ENCODE assay signal across 1 cellular context in the genomic region with DNA sequence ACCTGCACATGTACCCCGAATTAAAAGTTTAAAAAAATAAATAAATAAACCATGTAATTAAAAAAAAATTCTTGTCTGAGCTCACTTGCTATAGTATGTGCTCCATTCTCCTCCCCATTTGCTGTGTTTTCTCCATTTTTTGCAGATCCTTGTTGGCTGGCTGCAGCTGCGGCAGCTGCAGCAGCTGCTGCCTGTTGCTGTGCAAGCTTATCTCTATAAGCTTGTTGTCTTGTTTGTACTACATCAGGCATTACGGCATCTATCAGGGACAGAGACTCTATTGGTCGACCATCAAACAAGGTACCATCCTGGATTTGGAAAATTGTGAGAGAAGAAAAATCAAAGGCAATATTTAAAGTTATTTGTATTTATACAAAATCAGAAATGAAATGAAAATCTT.
TF ChIP-seq lines count a peak whose summit lies in the region.

No MANE protein-coding gene starts in this region.

TF ChIP-seq in K562, 482 proteins besides CTCF, POLR2A, EP300 and RAD21 (continued from another document):
- TF ChIP-seq, protein P1, sequence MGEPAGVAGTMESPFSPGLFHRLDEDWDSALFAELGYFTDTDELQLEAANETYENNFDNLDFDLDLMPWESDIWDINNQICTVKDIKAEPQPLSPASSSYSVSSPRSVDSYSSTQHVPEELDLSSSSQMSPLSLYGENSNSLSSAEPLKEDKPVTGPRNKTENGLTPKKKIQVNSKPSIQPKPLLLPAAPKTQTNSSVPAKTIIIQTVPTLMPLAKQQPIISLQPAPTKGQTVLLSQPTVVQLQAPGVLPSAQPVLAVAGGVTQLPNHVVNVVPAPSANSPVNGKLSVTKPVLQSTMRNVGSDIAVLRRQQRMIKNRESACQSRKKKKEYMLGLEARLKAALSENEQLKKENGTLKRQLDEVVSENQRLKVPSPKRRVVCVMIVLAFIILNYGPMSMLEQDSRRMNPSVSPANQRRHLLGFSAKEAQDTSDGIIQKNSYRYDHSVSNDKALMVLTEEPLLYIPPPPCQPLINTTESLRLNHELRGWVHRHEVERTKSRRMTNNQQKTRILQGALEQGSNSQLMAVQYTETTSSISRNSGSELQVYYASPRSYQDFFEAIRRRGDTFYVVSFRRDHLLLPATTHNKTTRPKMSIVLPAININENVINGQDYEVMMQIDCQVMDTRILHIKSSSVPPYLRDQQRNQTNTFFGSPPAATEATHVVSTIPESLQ (CRISPR knock-in tag; IDR thresholded peaks at IDR 0.05): no peak
